ENCODE assay signal across 1 cellular context in the genomic region with DNA sequence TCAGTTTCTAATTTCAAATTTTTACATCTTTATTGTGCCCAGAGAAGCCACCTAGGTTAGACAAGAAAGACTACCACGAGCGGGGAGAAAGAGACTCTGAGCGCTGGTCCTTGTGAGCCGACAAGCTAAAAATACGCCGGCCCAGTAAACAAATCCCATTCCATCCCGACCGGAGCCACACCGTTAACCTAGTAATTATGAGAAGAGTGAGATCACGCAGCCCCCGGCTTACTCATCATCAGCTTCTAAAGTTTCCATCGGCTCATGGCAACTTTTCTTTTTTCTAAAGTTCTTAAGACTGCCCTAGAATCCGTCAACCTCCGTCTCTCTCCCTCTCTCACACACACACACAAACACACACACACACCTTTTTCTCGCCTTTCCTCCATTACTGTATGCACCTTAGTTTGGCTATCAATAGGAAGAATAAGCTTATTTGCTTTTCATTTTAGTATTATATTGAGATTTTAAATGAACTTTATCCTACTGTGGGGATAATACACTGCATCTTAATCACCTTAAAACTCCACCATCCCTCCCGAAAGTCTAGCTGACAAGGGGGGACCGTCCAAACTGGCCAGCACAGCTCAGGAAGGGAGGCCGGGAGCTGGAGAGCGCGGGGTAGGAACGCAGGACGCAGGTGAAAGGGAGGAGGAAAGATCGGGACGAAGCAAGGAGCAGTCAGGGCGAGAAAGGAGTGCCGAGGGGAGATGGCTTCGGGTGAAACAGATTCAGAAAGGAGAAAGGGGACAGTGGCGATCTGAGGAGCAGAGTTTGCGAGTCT.
TF ChIP-seq lines count a peak whose summit lies in the region.

No MANE protein-coding gene starts in this region.

TF ChIP-seq in K562, 482 proteins besides CTCF, POLR2A, EP300 and RAD21 (continued from another document):
- 0 out of 2 replicates have a peak, but pooled peaks have one; percentile 19 for TF ChIP-seq TRIM25 (IDR thresholded peaks at IDR 0.05; ENCODE audit: borderline replicate concordance)
- no peak for TF ChIP-seq RHOXF2B (CRISPR knock-in tag; conservative IDR thresholded peaks at IDR 0.05)
- no peak for TF ChIP-seq EGR1 (conservative IDR thresholded peaks at IDR 0.05)
- peak; percentile 28; the same call in 1 of the 2 replicates for TF ChIP-seq ATF7 (IDR thresholded peaks at IDR 0.05)
- no peak for TF ChIP-seq HDAC6 (IDR thresholded peaks at IDR 0.05; ENCODE audit: low read depth, low read length)
- TF ChIP-seq ELF2 (CRISPR knock-in tag; IDR thresholded peaks at IDR 0.05) = no peak
- TF ChIP-seq, protein P1, sequence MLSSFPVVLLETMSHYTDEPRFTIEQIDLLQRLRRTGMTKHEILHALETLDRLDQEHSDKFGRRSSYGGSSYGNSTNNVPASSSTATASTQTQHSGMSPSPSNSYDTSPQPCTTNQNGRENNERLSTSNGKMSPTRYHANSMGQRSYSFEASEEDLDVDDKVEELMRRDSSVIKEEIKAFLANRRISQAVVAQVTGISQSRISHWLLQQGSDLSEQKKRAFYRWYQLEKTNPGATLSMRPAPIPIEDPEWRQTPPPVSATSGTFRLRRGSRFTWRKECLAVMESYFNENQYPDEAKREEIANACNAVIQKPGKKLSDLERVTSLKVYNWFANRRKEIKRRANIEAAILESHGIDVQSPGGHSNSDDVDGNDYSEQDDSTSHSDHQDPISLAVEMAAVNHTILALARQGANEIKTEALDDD (IDR thresholded peaks at IDR 0.05) = peak; percentile 63; the same call in 1 of the 2 replicates
- TF ChIP-seq ARID4B (CRISPR knock-in tag; IDR thresholded peaks at IDR 0.05) = 0 out of 2 replicates have a peak, but pooled peaks have one; percentile 11
- peak; percentile 34; the same call in 1 of the 2 replicates for TF ChIP-seq NFRKB (IDR thresholded peaks at IDR 0.05; ENCODE audit: low read depth)
- no peak for TF ChIP-seq BRCA1 (IDR thresholded peaks at IDR 0.05)
- TF ChIP-seq BRCA1 (CRISPR knock-in tag; IDR thresholded peaks at IDR 0.05) = no peak
- no peak for TF ChIP-seq ILK (tag; IDR thresholded peaks at IDR 0.05; ENCODE audit: borderline replicate concordance, low read depth)
- TF ChIP-seq ZNF696 (CRISPR knock-in tag; conservative IDR thresholded peaks at IDR 0.05) = no peak
- TF ChIP-seq ERF (CRISPR knock-in tag; IDR thresholded peaks at IDR 0.05) = no peak
- 0 out of 2 replicates have a peak, but pooled peaks have one; percentile 36 for TF ChIP-seq MTA3 (IDR thresholded peaks at IDR 0.05; ENCODE audit: borderline replicate concordance)
- no peak for TF ChIP-seq ZBTB34 (CRISPR knock-in tag; IDR thresholded peaks at IDR 0.05)
- TF ChIP-seq NFXL1 (CRISPR knock-in tag; IDR thresholded peaks at IDR 0.05) = no peak
- no peak for TF ChIP-seq ZNF655 (CRISPR knock-in tag; IDR thresholded peaks at IDR 0.05)
- no peak for TF ChIP-seq SNRNP70 (optimal IDR thresholded peaks at IDR 0.05; ENCODE audit: low read depth, low read length)
- TF ChIP-seq HEY1 (CRISPR knock-in tag; IDR thresholded peaks at IDR 0.05; ENCODE audit: borderline replicate concordance) = no peak
- TF ChIP-seq ZNF316 (IDR thresholded peaks at IDR 0.05) = no peak
- peak; percentile 50 for TF ChIP-seq ARID1B (IDR thresholded peaks at IDR 0.05)
- no peak for TF ChIP-seq CBX5 (IDR thresholded peaks at IDR 0.05; ENCODE audit: borderline replicate concordance, low read depth)
- TF ChIP-seq RBBP5 (IDR thresholded peaks at IDR 0.05; ENCODE audit: borderline replicate concordance, insufficient read depth, low read length, poor library complexity, severe bottlenecking) = peak; percentile 63
- TF ChIP-seq ZNF12 (CRISPR knock-in tag; IDR thresholded peaks at IDR 0.05) = no peak
- 0 out of 4 replicates have a peak, but pooled peaks of 1 of the 2 experiments have one; percentile 35 for TF ChIP-seq SIN3A (IDR thresholded peaks at IDR 0.05; ENCODE audit: borderline replicate concordance in 2 of 2, control insufficient read depth in 1 of 2, low read depth in 2 of 2, low read length in 2 of 2)
- TF ChIP-seq CEBPG (CRISPR knock-in tag; IDR thresholded peaks at IDR 0.05) = no peak
- no peak for TF ChIP-seq CEBPG (tag; conservative IDR thresholded peaks at IDR 0.05 in 1 of 2, IDR thresholded peaks at IDR 0.05 in 1 of 2)
- peak; percentile 55 for TF ChIP-seq FOSL1 (tag; conservative IDR thresholded peaks at IDR 0.05)
- no peak for TF ChIP-seq RBM25 (IDR thresholded peaks at IDR 0.05; ENCODE audit: low read depth, low read length, severe bottlenecking)
- no peak for TF ChIP-seq ZNF217 (CRISPR knock-in tag; IDR thresholded peaks at IDR 0.05)
- peak; percentile 91 for TF ChIP-seq CHD1 (IDR thresholded peaks at IDR 0.05; ENCODE audit: low read length)
- no peak for TF ChIP-seq ZNF197 (CRISPR knock-in tag; IDR thresholded peaks at IDR 0.05; ENCODE audit: low read depth)
- TF ChIP-seq ZNF507 (tag; conservative IDR thresholded peaks at IDR 0.05) = no peak
- TF ChIP-seq SIX5 (IDR thresholded peaks at IDR 0.05; ENCODE audit: borderline replicate concordance in 1 of 2, insufficient read depth in 1 of 2, low read depth in 1 of 2, low read length in 2 of 2) = no peak; a peak in 1 of 4 replicates
- TF ChIP-seq MCM7 (IDR thresholded peaks at IDR 0.05) = no peak
TF ChIP-seq in K562: peak in this region for 40.
